Comparison of ENCODE assay signal across 25 cellular contexts in the genomic region with DNA sequence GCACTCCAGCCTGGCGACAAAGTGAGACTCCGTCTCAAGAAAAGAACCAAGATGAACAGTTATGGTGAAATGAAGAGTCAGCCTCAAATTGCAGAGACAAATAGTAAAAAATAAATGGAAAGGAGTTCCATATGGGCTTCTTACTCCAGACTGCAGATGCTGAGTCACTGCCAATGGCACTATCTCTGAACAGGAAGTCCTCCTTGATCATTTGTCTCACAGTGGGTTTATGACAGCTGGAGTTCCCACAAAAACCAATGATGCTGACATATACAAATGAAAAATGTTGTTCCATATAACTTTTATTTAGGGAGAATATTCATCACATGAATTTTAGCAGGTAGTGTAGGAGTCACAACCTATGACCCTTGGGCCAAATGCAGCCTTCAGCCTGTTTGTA.
DNase-seq lines count a peak whose midpoint lies in the region; ATAC-seq and TF ChIP-seq lines count a peak whose summit lies in the region.
"Had no signal": no experiment of that assay in that cellular context is flagged by ENCODE, and none has a peak within 500 bp of the region (broad histone marks: within the 10 kb centered on the region; RNA-seq: fewer than 3 reads in every experiment).

No MANE protein-coding gene starts in this region.

- H3K4me1 ChIP-seq in DND-41 (ENCODE audit: insufficient read depth, low read length) (no peaks in the 10 kb centered on the region), aorta (ENCODE audit: control insufficient read depth in 1 of 2, insufficient read depth in 2 of 2, low read length in 2 of 2) (no peaks in the 10 kb centered on the region)
- H3K4me1 ChIP-seq: left lung, upper lobe of left lung had no signal

- H3K9me3 ChIP-seq in DND-41 (ENCODE audit: insufficient read depth, low read length, severe bottlenecking) (no peaks in the 10 kb centered on the region), aorta (ENCODE audit: control insufficient read depth, low read length) (no peaks in the 10 kb centered on the region)
- H3K9me3 ChIP-seq: left lung, upper lobe of left lung had no signal

- no peaks in the 10 kb centered on the region for H3K79me2 ChIP-seq in DND-41 (ENCODE audit: insufficient read depth, low read length)

- TF ChIP-seq CTCF in DND-41 (IDR thresholded peaks at IDR 0.05; ENCODE audit: borderline replicate concordance, extremely low read depth, low read length, poor library complexity, severe bottlenecking) (no peak), fibroblast of pulmonary artery (IDR thresholded peaks at IDR 0.05; ENCODE audit: low read length, missing control alignments) (no peak), foreskin fibroblast (IDR thresholded peaks at IDR 0.05; ENCODE audit: low read depth, low read length) (no peak)

- no peaks in the 10 kb centered on the region for H3K36me3 ChIP-seq in DND-41 (ENCODE audit: insufficient read depth, low read length)
- no peaks in the 10 kb centered on the region for H3K36me3 ChIP-seq in aorta (ENCODE audit: control insufficient read depth in 1 of 2, insufficient read depth in 2 of 2, low read length in 1 of 2)
- H3K36me3 ChIP-seq: left lung, upper lobe of left lung had no signal

- H3K4me3 ChIP-seq in DND-41 (ENCODE audit: low read depth in 1 of 2, low read length in 2 of 2) (no peak overlapping the region), fibroblast of pulmonary artery (replicated peaks; ENCODE audit: low read depth, low read length) (no peak overlapping the region), aorta (ENCODE audit: low read length in 2 of 2) (no peak overlapping the region), foreskin fibroblast (ENCODE audit: low read depth in 1 of 2, low read length in 2 of 2) (no peak overlapping the region)
- H3K4me3 ChIP-seq: left lung, SK-N-MC, skin epidermis, upper lobe of left lung had no signal

- intact Hi-C loops in aorta (cut with DNase I), result no loop called here

- no peak overlapping the region for H3K27ac ChIP-seq in DND-41 (ENCODE audit: low read length)
- no peak overlapping the region for H3K27ac ChIP-seq in aorta (ENCODE audit: low read depth in 1 of 2, low read length in 2 of 2)
- H3K27ac ChIP-seq: left lung, SK-N-MC, skin epidermis, upper lobe of left lung had no signal

- H3K9ac ChIP-seq in DND-41 (ENCODE audit: low read depth, low read length), result no peak overlapping the region

- DNase-seq in DND-41 (peak; percentile 9), Kasumi-1 (lab: John Stamatoyannopoulos, UW) (peak; percentile 10 to 29), UCSD-AML1 (lab: John Stamatoyannopoulos, UW; ENCODE audit: unreplicated experiment) (peak; percentile 10), fibroblast of pulmonary artery (ENCODE audit: low read depth) (peak; percentile 32), NCI-H1417 (lab: John Stamatoyannopoulos, UW) (no peak), aorta (no peak), foreskin fibroblast (no peak)
- DNase-seq: activated B cell treated with CpG ODN at 0.5 μM for 24 hours; activated CD4-positive, alpha-beta T cell treated with anti-CD3 and anti-CD28 coated beads, Interleukin-2, amount 50 U/mL, for 4 hours; CD8-positive, alpha-beta memory T cell; DMS79; hypothalamus; naive thymus-derived CD4-positive, alpha-beta T cell; NCI-H1436; NCI-H524; NK-92 treated with Interleukin-12 subunit alpha and Interleukin-12 subunit beta, amount 100 ng/mL, for 24 hours; occipital lobe; RPMI8226; stimulated activated CD4-positive, alpha-beta T cell treated with anti-CD3 and anti-CD28 coated beads, Interleukin-1b, Interleukin-23, amount 100 ng/mL, for 48 hours; upper lobe of left lung had no signal

- no peaks in the 10 kb centered on the region for H4K20me1 ChIP-seq in DND-41 (ENCODE audit: insufficient read depth, low read length)

- no peak overlapping the region for H3K4me2 ChIP-seq in DND-41 (ENCODE audit: insufficient read depth, low read length)

- WGBS in aorta, 2 donors, result 98 to 100% methylated on average over 2 of the region's 2 CpGs

- no peak overlapping the region for H2AFZ ChIP-seq in DND-41 (ENCODE audit: low read depth, low read length)

- peak; percentile 70 for ATAC-seq in DND-41 (ENCODE audit: insufficient read depth, low read depth)
- ATAC-seq in aorta (ENCODE audit: low FRiP score), result no peak
- no peak for ATAC-seq in HG02870 (IDR thresholded peaks at IDR 0.05; ENCODE audit: unreplicated experiment)
- ATAC-seq: activated T-helper 17 cell treated with anti-CD3 and anti-CD28 coated beads, Interleukin-2, amount 50 U/mL, for 72 hours; left lung; naive thymus-derived CD4-positive, alpha-beta T cell had no signal

- H3K27me3 ChIP-seq in DND-41 (ENCODE audit: insufficient read depth, low read length, poor library complexity) (no peaks in the 10 kb centered on the region), aorta (ENCODE audit: control insufficient read depth in 1 of 2, insufficient read depth in 2 of 2, low read length in 1 of 2) (no peaks in the 10 kb centered on the region)
- H3K27me3 ChIP-seq: left lung, upper lobe of left lung had no signal

Comparison
In these comparisons a context has a peak if more than half of its experiments do, and no peak if none do; other contexts are left out.
1. DNase-seq: peak in DND-41 (single experiment), Kasumi-1 (2 of 2), UCSD-AML1 (single experiment) and fibroblast of pulmonary artery (single experiment); none in NCI-H1417 (0 of 3), aorta (0 of 2) and foreskin fibroblast (0 of 2).